Comparison of ENCODE assay signal across 8 cellular contexts in the genomic region with DNA sequence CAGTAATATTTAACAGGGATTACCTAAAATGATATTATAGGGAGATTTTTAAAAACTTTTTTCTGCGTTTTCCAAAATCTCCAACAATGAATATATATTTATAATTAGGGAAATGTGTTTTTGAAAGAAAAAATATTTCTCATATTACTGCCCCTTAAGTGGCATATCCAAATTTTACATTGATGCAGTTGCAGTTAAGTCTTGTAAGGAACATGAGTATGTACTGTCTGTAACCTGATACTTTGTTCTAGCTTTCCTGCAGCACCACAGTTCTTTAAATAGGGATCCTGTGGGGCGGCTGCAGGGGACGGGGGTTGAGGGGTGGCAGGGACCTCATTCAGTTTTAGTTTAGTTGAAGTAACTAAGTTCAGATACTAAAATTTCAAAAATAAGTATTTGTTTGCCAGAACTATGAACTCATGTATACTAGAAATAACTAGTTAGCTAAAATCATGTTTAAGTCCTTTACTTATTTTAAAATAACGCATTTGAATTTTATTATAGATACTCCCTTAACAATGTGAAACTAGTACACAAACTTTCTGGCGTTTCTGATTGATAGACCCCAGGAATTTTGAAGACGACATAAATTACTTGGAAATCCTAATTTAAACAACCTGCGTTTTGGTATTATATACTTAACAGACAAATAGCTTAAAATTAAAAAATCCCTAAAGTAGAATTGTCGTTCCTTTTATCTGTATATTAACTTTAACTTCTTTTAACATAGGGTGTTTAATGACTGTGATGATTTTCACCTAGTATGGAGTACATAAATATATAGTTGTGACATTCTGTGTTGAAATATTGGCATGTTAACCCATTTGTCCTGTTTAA. TPM values are rescaled to one million over a fixed set of nuclear protein-coding genes. Genes with fewer than 3 reads are reported as not detected.
DNase-seq lines count a peak whose midpoint lies in the region; ATAC-seq lines count a peak whose summit lies in the region.

No MANE protein-coding gene starts in this region.

- WGBS in ectodermal cell, 2 experiments, result 2% methylated on average over 4 of the region's 8 CpGs; no CpG with 5 or more reads in 1 of the 2 experiments

- no peaks in the 10 kb centered on the region for H3K4me1 ChIP-seq in ectodermal cell (ENCODE audit: control insufficient read depth, insufficient read depth, low read length)

- peak overlapping the region; percentile 43 for H3K4me3 ChIP-seq in ectodermal cell (ENCODE audit: insufficient read depth, low read depth, low read length)

- DNase-seq in NCI-H2227 (lab: John Stamatoyannopoulos, UW; ENCODE audit: unreplicated experiment) (peak; percentile 83), NCI-H2227 treated with DMSO at 0.1 percent for 48 hours (lab: John Stamatoyannopoulos, UW) (no peak), NCI-H2171 (lab: John Stamatoyannopoulos, UW) (peak; percentile 17), lung microvascular endothelial cell (ENCODE audit: low read depth in 2 of 2) (peak; percentile 66 to 76)
- peak; percentile 17 for DNase-seq in activated CD4-positive, alpha-beta T cell treated with anti-CD3 and anti-CD28 coated beads for 1 hour
- peak; percentile 22 for DNase-seq in stimulated activated naive CD4-positive, alpha-beta T cell treated with Interleukin-2 at 50 U/mL for 16 hours (lab: John Stamatoyannopoulos, UW)

- H3K27ac ChIP-seq in ectodermal cell (ENCODE audit: insufficient read depth, low read depth, low read length, poor library complexity, severe bottlenecking), result peak overlapping the region; percentile 99

- H3K27me3 ChIP-seq in ectodermal cell (ENCODE audit: control insufficient read depth, insufficient read depth, low read length, poor library complexity, severe bottlenecking), result no peaks in the 10 kb centered on the region

- no peaks in the 10 kb centered on the region for H3K36me3 ChIP-seq in ectodermal cell (ENCODE audit: control insufficient read depth, insufficient read depth, low read length)

- no peaks in the 10 kb centered on the region for H3K9me3 ChIP-seq in ectodermal cell (ENCODE audit: control insufficient read depth, low read length)

- peak; percentile 40 for ATAC-seq in HG02870 (IDR thresholded peaks at IDR 0.05; ENCODE audit: unreplicated experiment)

RNA-seq across cellular contexts. Expression of a gene that starts 0.6 kb away (rescaled TPM):
- 33.8 TPM for polyA plus RNA-seq in ectodermal cell (2013, experiment 1 of 4)
- 28.7 TPM for polyA plus RNA-seq in ectodermal cell (2013, experiment 2 of 4)
- polyA plus RNA-seq in ectodermal cell (2013, experiment 3 of 4), result 24.7 TPM
- 28.1 TPM for polyA plus RNA-seq in ectodermal cell (2013, experiment 4 of 4)
- 156 and 267 TPM in 2 replicates for total RNA-seq in lung microvascular endothelial cell

RNA-seq across cellular contexts. Expression of a gene that starts 25.2 kb away (rescaled TPM):
- polyA plus RNA-seq in ectodermal cell (2013, experiment 1 of 4), result 374 TPM
- polyA plus RNA-seq in ectodermal cell (2013, experiment 2 of 4), result 337 TPM
- polyA plus RNA-seq in ectodermal cell (2013, experiment 3 of 4), result 233 TPM
- polyA plus RNA-seq in ectodermal cell (2013, experiment 4 of 4), result 267 TPM
- 74.8 and 85.6 TPM in 2 replicates for total RNA-seq in lung microvascular endothelial cell

RNA-seq across cellular contexts. Expression of a gene that starts 41.7 kb away (rescaled TPM):
- not detected for polyA plus RNA-seq in ectodermal cell (2013, experiment 1 of 4)
- polyA plus RNA-seq in ectodermal cell (2013, experiment 2 of 4), result not detected
- not detected for polyA plus RNA-seq in ectodermal cell (2013, experiment 3 of 4)
- not detected for polyA plus RNA-seq in ectodermal cell (2013, experiment 4 of 4)
- total RNA-seq in lung microvascular endothelial cell, result 25.3 and 32.3 TPM in 2 replicates
